9 cellular contexts compared by ENCODE assay signal in genomic region chr11:46529086-46529905, GRCh38.
DNase-seq lines count a peak whose midpoint lies in the region; ATAC-seq and TF ChIP-seq lines count a peak whose summit lies in the region.
"Had no signal": no experiment of that assay in that cellular context is flagged by ENCODE, and none has a peak within 500 bp of the region (broad histone marks: within the 10 kb centered on the region; RNA-seq: fewer than 3 reads in every experiment).

No MANE protein-coding gene starts in this region.

- peak; percentile 63 for ATAC-seq in GM18868 (IDR thresholded peaks at IDR 0.05; ENCODE audit: unreplicated experiment)
- peak; percentile 69 for ATAC-seq in Right ventricle myocardium inferior
- peak; percentile 80 for ATAC-seq in aorta (ENCODE audit: low FRiP score)

- H3K27ac ChIP-seq in A673 (ENCODE audit: low read depth, low read length, poor library complexity, severe bottlenecking) (no peak overlapping the region), SK-N-SH (ENCODE audit: low read depth in 2 of 2, low read length in 1 of 2) (no peak overlapping the region), prostate gland (no peak overlapping the region), aorta (ENCODE audit: low read depth in 1 of 2, low read length in 2 of 2) (no peak overlapping the region)

- peak overlapping the region; percentile 70 for H3K27ac Mint-ChIP-seq in activated naive CD4-positive, alpha-beta T cell treated with anti-CD3 and anti-CD28 coated beads, Interleukin-2, amount 10 ng/mL, durations not matched to agents 7 days and 5 days

- POLR2A ChIA-PET in A673 (lab: Charles Lee; ENCODE audit: low non-redundant PET) (no interaction called here), SK-N-SH (lab: Yijun Ruan, JAX) (no interaction called here)

- TF ChIP-seq CTCF in A673 (conservative IDR thresholded peaks at IDR 0.05; ENCODE audit: low read depth, low read length) (peak; percentile 100), SK-N-SH (IDR thresholded peaks at IDR 0.05) (peak; percentile 94), prostate gland (IDR thresholded peaks at IDR 0.05) (peak; percentile 74 to 84 (median 80))

- H3K9me2 ChIP-seq in SK-N-SH, result no peaks in the 10 kb centered on the region

- H3K4me1 ChIP-seq in A673 (ENCODE audit: insufficient read depth, low read length, poor library complexity, severe bottlenecking) (peaks cover 14% of the 10 kb centered on the region), SK-N-SH (ENCODE audit: control insufficient read depth in 1 of 2, insufficient read depth in 2 of 2, low read depth in 1 of 2, low read length in 1 of 2) (no peaks in the 10 kb centered on the region; a peak in 1 of 4 replicates), prostate gland (replicated peaks) (no peaks in the 10 kb centered on the region), aorta (ENCODE audit: control insufficient read depth in 1 of 2, insufficient read depth in 2 of 2, low read length in 2 of 2) (peaks cover 2 to 3% of the 10 kb centered on the region in 2 donors)

- no peaks in the 10 kb centered on the region for H3K27me3 Mint-ChIP-seq in activated naive CD4-positive, alpha-beta T cell treated with anti-CD3 and anti-CD28 coated beads, Interleukin-2, amount 10 ng/mL, durations not matched to agents 7 days and 5 days
- H3K27me3 Mint-ChIP-seq: stimulated activated naive CD8-positive, alpha-beta T cell treated with anti-CD3 and anti-CD28 coated beads, Interleukin-15, Interleukin-2, amounts not matched to agents 100 ng/mL and 50 ng/mL, for 24 hours had no signal

- TF ChIP-seq RAD21 in SK-N-SH (IDR thresholded peaks at IDR 0.05; ENCODE audit: low read length), result peak; percentile 75

- DNase-seq in A673 (ENCODE audit: low spot score) (peak; percentile 89), KG1 (lab: John Stamatoyannopoulos, UW) (peak; percentile 34), SK-N-SH (peak; percentile 83), Right ventricle myocardium inferior (ENCODE audit: missing footprints) (peak; percentile 75), prostate gland (ENCODE audit: low spot score) (peak; percentile 33), aorta (peak in 1 of 2 donors; percentile 64)
- peak; percentile 82 for DNase-seq in activated naive CD4-positive, alpha-beta T cell treated with anti-CD3 and anti-CD28 coated beads, Interleukin-2, amount 10 ng/mL, durations not matched to agents 7 days and 5 days

- no peaks in the 10 kb centered on the region for H3K9me3 Mint-ChIP-seq in activated naive CD4-positive, alpha-beta T cell treated with anti-CD3 and anti-CD28 coated beads, Interleukin-2, amount 10 ng/mL, durations not matched to agents 7 days and 5 days
- H3K9me3 Mint-ChIP-seq: stimulated activated naive CD8-positive, alpha-beta T cell treated with anti-CD3 and anti-CD28 coated beads, Interleukin-15, Interleukin-2, amounts not matched to agents 100 ng/mL and 50 ng/mL, for 24 hours had no signal

- no peak overlapping the region for H3K4me2 ChIP-seq in SK-N-SH

- H3K9ac ChIP-seq in SK-N-SH, result no peak overlapping the region

- H3K36me3 ChIP-seq in A673 (ENCODE audit: insufficient read depth, low read length, poor library complexity, severe bottlenecking) (no peaks in the 10 kb centered on the region), SK-N-SH (replicated peaks in 1 of 2; ENCODE audit: control insufficient read depth in 1 of 2, insufficient read depth in 2 of 2, low read length in 1 of 2) (peaks cover 0 to 4% of the 10 kb centered on the region in 2 experiments), prostate gland (no peaks in the 10 kb centered on the region), aorta (ENCODE audit: control insufficient read depth in 1 of 2, insufficient read depth in 2 of 2, low read length in 1 of 2) (peaks cover 0 to 2% of the 10 kb centered on the region in 2 donors)

- peaks cover 20% of the 10 kb centered on the region for H3K4me1 Mint-ChIP-seq in activated naive CD4-positive, alpha-beta T cell treated with anti-CD3 and anti-CD28 coated beads, Interleukin-2, amount 10 ng/mL, durations not matched to agents 7 days and 5 days

- H2AFZ ChIP-seq in SK-N-SH (ENCODE audit: low read depth), result no peak overlapping the region

- CTCF ChIA-PET in A673 (lab: Charles Lee), result interaction anchor here (0.5 to 1.4 kb wide), 22 partner anchors 11 to 290 kb away, joined by 3 to 23 read pairs (median 3); partner anchors contain the start of genes AMBRA1 and CHRM4
- CTCF ChIA-PET in SK-N-SH (lab: Yijun Ruan, JAX), result interaction anchor here (0.5 to 9.0 kb wide), 59 partner anchors 10 to 465 kb away, joined by 3 to 204 read pairs (median 5); partner anchors contain the start of genes AMBRA1, ATG13, CHRM4 and HARBI1
- CTCF ChIA-PET in activated naive CD4-positive, alpha-beta T cell treated with anti-CD3 and anti-CD28 coated beads, Interleukin-2, amount 10 ng/mL, durations not matched to agents 7 days and 5 days (lab: Charles Lee), result interaction anchor here (0.6 to 2.2 kb wide), 25 partner anchors 8 to 462 kb away, joined by 3 to 34 read pairs (median 4); no protein-coding TSS in a partner anchor

- no TSS peak for BruUV-seq in A673 (replicated peaks; lab: Mats Ljungman, UMichigan)

- no peak for TF ChIP-seq POLR2A in prostate gland (IDR thresholded peaks at IDR 0.05)

- no peak overlapping the region for H3K4me3 Mint-ChIP-seq in activated naive CD4-positive, alpha-beta T cell treated with anti-CD3 and anti-CD28 coated beads, Interleukin-2, amount 10 ng/mL, durations not matched to agents 7 days and 5 days
- H3K4me3 Mint-ChIP-seq: stimulated activated naive CD8-positive, alpha-beta T cell treated with anti-CD3 and anti-CD28 coated beads, Interleukin-15, Interleukin-2, amounts not matched to agents 100 ng/mL and 50 ng/mL, for 24 hours had no signal

- peaks cover 92% of the 10 kb centered on the region for H3K79me2 ChIP-seq in SK-N-SH (ENCODE audit: insufficient read depth)

- H3K36me3 Mint-ChIP-seq in activated naive CD4-positive, alpha-beta T cell treated with anti-CD3 and anti-CD28 coated beads, Interleukin-2, amount 10 ng/mL, durations not matched to agents 7 days and 5 days, result peaks cover 9% of the 10 kb centered on the region

- intact Hi-C loops in A673 (cut with micrococcal nuclease; ENCODE audit: unreplicated experiment), result loop anchor here (1.0 to 2.0 kb wide), 2 partner anchors 39 to 140 kb away; no protein-coding TSS in a partner anchor
- intact Hi-C loops in Right ventricle myocardium inferior (cut with DNase I), result loop anchor here (2.0 to 5.0 kb wide), 2 partner anchors 37 to 138 kb away; partner anchors contain the start of gene CHRM4
- intact Hi-C loops in prostate gland (cut with DNase I), result no loop called here
- intact Hi-C loops in aorta (cut with DNase I), result no loop called here

- 55% methylated on average over 4 of the region's 4 CpGs for WGBS in SK-N-SH (ENCODE audit: low lambda C conversion rate)
- WGBS in prostate gland, result 54% methylated on average over 4 of the region's 4 CpGs
- WGBS in aorta, 2 donors, result 52 to 53% methylated on average over 4 of the region's 4 CpGs

- H3K4me3 ChIP-seq in A673 (ENCODE audit: low read depth, low read length, poor library complexity, severe bottlenecking) (no peak overlapping the region), SK-N-SH (ENCODE audit: low read depth in 2 of 2, low read length in 1 of 2) (peak overlapping the region in 1 of 2 experiments; percentile 23; a peak in 1 of 4 replicates), prostate gland (no peak overlapping the region), aorta (ENCODE audit: low read length in 2 of 2) (no peak overlapping the region)

- peaks cover 65% of the 10 kb centered on the region for H4K20me1 ChIP-seq in SK-N-SH (ENCODE audit: insufficient read depth)

- H3K27me3 ChIP-seq in A673 (replicated peaks; ENCODE audit: insufficient read depth, low read depth, low read length, poor library complexity), result no peaks in the 10 kb centered on the region
- H3K27me3 ChIP-seq in SK-N-SH (ENCODE audit: insufficient read depth), result no peaks in the 10 kb centered on the region
- no peaks in the 10 kb centered on the region for H3K27me3 ChIP-seq in prostate gland (replicated peaks; ENCODE audit: insufficient read depth)
- H3K27me3 ChIP-seq in aorta (ENCODE audit: control insufficient read depth in 1 of 2, insufficient read depth in 2 of 2, low read length in 1 of 2), result no peaks in the 10 kb centered on the region

- no peak for TF ChIP-seq EP300 in SK-N-SH (IDR thresholded peaks at IDR 0.05; ENCODE audit: borderline replicate concordance in 1 of 2, low read depth in 1 of 2, low read length in 1 of 2)

- H3K9me3 ChIP-seq in A673 (ENCODE audit: low read depth, low read length, poor library complexity, severe bottlenecking) (no peaks in the 10 kb centered on the region), SK-N-SH (no peaks in the 10 kb centered on the region), prostate gland (no peaks in the 10 kb centered on the region), aorta (ENCODE audit: control insufficient read depth, low read length) (no peaks in the 10 kb centered on the region)

- no peaks in the 10 kb centered on the region for H3F3A ChIP-seq in SK-N-SH (replicated peaks; ENCODE audit: insufficient read depth)

TF ChIP-seq in SK-N-SH, 30 proteins besides CTCF, POLR2A, EP300 and RAD21:
- TF ChIP-seq SMC3 (IDR thresholded peaks at IDR 0.05; ENCODE audit: low read depth, low read length), result peak; percentile 82
- TF ChIP-seq ZBTB33 (IDR thresholded peaks at IDR 0.05; ENCODE audit: borderline replicate concordance, low read depth), result no peak
- TF ChIP-seq POLR2AphosphoS5 (IDR thresholded peaks at IDR 0.05; ENCODE audit: low read depth, low read length), result no peak

Comparison
In these comparisons a context has a peak if more than half of its experiments do, and no peak if none do; other contexts are left out.
1. intact Hi-C loops: an anchor here in A673 (1.0 to 2.0 kb wide) and Right ventricle myocardium inferior (2.0 to 5.0 kb wide); none called in prostate gland and aorta.